Comparison of ENCODE assay signal across 11 cellular contexts in the genomic region with DNA sequence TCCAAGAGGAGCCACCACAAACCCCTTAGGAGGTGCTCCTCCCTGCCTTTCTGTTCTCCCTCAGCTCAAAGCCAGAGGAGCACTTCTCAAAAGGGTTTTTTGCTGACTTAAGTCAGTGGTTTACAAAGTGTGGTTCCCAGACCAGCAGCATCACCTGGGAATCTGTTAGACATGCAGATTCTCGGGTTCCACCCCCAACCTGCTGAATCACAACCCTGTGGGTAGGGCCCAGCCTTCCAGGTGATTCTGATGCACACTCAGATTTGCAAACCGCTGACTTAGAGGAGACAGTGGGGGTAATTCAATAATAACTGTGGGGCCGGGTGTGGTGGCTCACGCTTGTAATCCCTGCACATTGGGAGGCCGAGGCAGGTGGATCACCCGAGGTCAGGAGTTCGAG. TPM values are rescaled to one million over a fixed set of nuclear protein-coding genes. Genes with fewer than 3 reads are reported as not detected.
"Had no signal": no experiment of that assay in that cellular context is flagged by ENCODE, and none has a peak within 500 bp of the region (broad histone marks: within the 10 kb centered on the region; RNA-seq: fewer than 3 reads in every experiment).

No MANE protein-coding gene starts in this region.

- FAIRE-seq: kidney had no signal

- DNase-seq: activated CD8-positive, alpha-beta memory T cell treated with anti-CD3 and anti-CD28 coated beads, Interleukin-2, amount 50 U/mL, for 4 hours; activated naive CD4-positive, alpha-beta T cell treated with anti-CD3 and anti-CD28 coated beads, Interleukin-2, amount 10 ng/mL, durations not matched to agents 7 days and 5 days; cortex of kidney; effector CD8-positive, alpha-beta T cell; kidney; left ventricle myocardium superior; ovary had no signal

- H3K9me3 ChIP-seq: gastroesophageal sphincter, ovary, tibial nerve had no signal

- H3K36me3 ChIP-seq: gastroesophageal sphincter, ovary, tibial nerve had no signal

- H3K4me3 ChIP-seq: gastroesophageal sphincter, ovary, tibial nerve had no signal

- H3K27me3 ChIP-seq: ovary had no signal

- H3K27ac ChIP-seq: epithelial cell of prostate, ovary had no signal

RNA-seq across cellular contexts. Expression of gene CREB3L1, which starts 22.8 kb away (rescaled TPM):
- polyA plus RNA-seq: neural cell had no signal
